Comparison of ENCODE assay signal across 28 cellular contexts in genomic region chr20:54201268-54201846, GRCh38. TPM values are rescaled to one million over a fixed set of nuclear protein-coding genes. Genes with fewer than 3 reads are reported as not detected.
"Had no signal": no experiment of that assay in that cellular context is flagged by ENCODE, and none has a peak within 500 bp of the region (broad histone marks: within the 10 kb centered on the region; RNA-seq: fewer than 3 reads in every experiment).

No MANE protein-coding gene starts in this region.

- H3K27me3 Mint-ChIP-seq: stimulated activated memory B cell treated with anti-CD40 and anti-IgM and Interleukin-4, amounts not matched to agents 10 μg/mL and 1 μg/mL and 100 μg/mL, for 72 hours had no signal

- H3K4me1 ChIP-seq: heart right ventricle, stomach, tibial nerve, uterus had no signal

- H3K36me3 Mint-ChIP-seq: stimulated activated memory B cell treated with anti-CD40 and anti-IgM and Interleukin-4, amounts not matched to agents 10 μg/mL and 1 μg/mL and 100 μg/mL, for 72 hours had no signal

- H3K27me3 ChIP-seq: cardiac muscle cell, stomach, suprapubic skin, tibial nerve, uterus had no signal

- DNase-seq: activated B cell treated with CpG ODN at 0.5 μM for 24 hours; activated CD4-positive, alpha-beta T cell treated with anti-CD3 and anti-CD28 coated beads for 36 hours; activated CD4-positive, alpha-beta T cell treated with anti-CD3 and anti-CD28 coated beads, Interleukin-2, amount 50 U/mL, for 48 hours; activated CD8-positive, alpha-beta memory T cell treated with anti-CD3 and anti-CD28 coated beads, Interleukin-2, amount 50 U/mL, for 48 hours; activated effector memory CD4-positive, alpha-beta T cell treated with Interleukin-2 at 50 U/mL for 16 hours; activated naive CD4-positive, alpha-beta T cell treated with anti-CD3 and anti-CD28 coated beads for 36 hours; activated T-cell treated with anti-CD3 and anti-CD28 coated beads, Interleukin-2, amount 50 U/mL, for 48 hours; amygdala; cortex of kidney; heart right ventricle; mesenchymal stem cell; nephron progenitor cell; nucleus accumbens; stimulated activated CD4-positive, alpha-beta T cell treated with anti-CD3 and anti-CD28 coated beads, Interleukin-2, amount 100 ng/mL, for 24 hours; stomach; uterus had no signal

- H3K4me3 Mint-ChIP-seq: activated B cell treated with CpG ODN at 0.5 μM for 24 hours; activated CD4-positive, alpha-beta T cell treated with anti-CD3 and anti-CD28 coated beads for 36 hours; activated naive CD4-positive, alpha-beta T cell treated with anti-CD3 and anti-CD28 coated beads for 36 hours; nephron progenitor cell; stimulated activated memory B cell treated with anti-CD40 and anti-IgM and Interleukin-4, amounts not matched to agents 10 μg/mL and 1 μg/mL and 100 μg/mL, for 72 hours; T-helper 2 cell treated with Interferon-gamma antibody and Interleukin-4, amounts not matched to agents 5 μg/mL and 100 μg/mL, for 36 hours had no signal

- H3K4me3 ChIP-seq: cardiac muscle cell, heart right ventricle, stomach, suprapubic skin, tibial nerve, uterus had no signal

- FAIRE-seq: keratinocyte, small intestine, TTC549 had no signal

- H3K9me3 ChIP-seq: heart right ventricle, stomach, suprapubic skin, tibial nerve, uterus had no signal

- H3K36me3 ChIP-seq: cardiac muscle cell, heart right ventricle, stomach, suprapubic skin, tibial nerve, uterus had no signal

- H3K9me3 Mint-ChIP-seq: activated B cell treated with CpG ODN at 0.5 μM for 24 hours; activated naive CD4-positive, alpha-beta T cell treated with anti-CD3 and anti-CD28 coated beads for 36 hours; nephron progenitor cell; stimulated activated memory B cell treated with anti-CD40 and anti-IgM and Interleukin-4, amounts not matched to agents 10 μg/mL and 1 μg/mL and 100 μg/mL, for 72 hours; T-helper 2 cell treated with Interferon-gamma antibody and Interleukin-4, amounts not matched to agents 5 μg/mL and 100 μg/mL, for 36 hours had no signal

- H3K27ac ChIP-seq: cardiac muscle cell, epithelial cell of prostate, heart right ventricle, stomach, suprapubic skin, tibial nerve, uterus had no signal

- H3K27ac Mint-ChIP-seq: activated B cell treated with CpG ODN at 0.5 μM for 24 hours; activated CD4-positive, alpha-beta T cell treated with anti-CD3 and anti-CD28 coated beads for 36 hours; activated naive CD4-positive, alpha-beta T cell treated with anti-CD3 and anti-CD28 coated beads for 36 hours; nephron progenitor cell; stimulated activated memory B cell treated with anti-CD40 and anti-IgM and Interleukin-4, amounts not matched to agents 10 μg/mL and 1 μg/mL and 100 μg/mL, for 72 hours; T-helper 2 cell treated with Interferon-gamma antibody and Interleukin-4, amounts not matched to agents 5 μg/mL and 100 μg/mL, for 36 hours had no signal

RNA-seq across cellular contexts. Expression of gene CYP24A1, which starts 27.6 kb away (rescaled TPM):
- total RNA-seq: activated B cell treated with CpG ODN at 0.5 μM for 24 hours; activated naive CD4-positive, alpha-beta T cell treated with anti-CD3 and anti-CD28 coated beads for 36 hours; cardiac muscle cell; fibroblast of villous mesenchyme; heart right ventricle; left colon; sciatic nerve; stomach; tibial nerve had no signal
- polyA plus RNA-seq: cardiac muscle cell, heart right ventricle had no signal
